In the genomic region with DNA sequence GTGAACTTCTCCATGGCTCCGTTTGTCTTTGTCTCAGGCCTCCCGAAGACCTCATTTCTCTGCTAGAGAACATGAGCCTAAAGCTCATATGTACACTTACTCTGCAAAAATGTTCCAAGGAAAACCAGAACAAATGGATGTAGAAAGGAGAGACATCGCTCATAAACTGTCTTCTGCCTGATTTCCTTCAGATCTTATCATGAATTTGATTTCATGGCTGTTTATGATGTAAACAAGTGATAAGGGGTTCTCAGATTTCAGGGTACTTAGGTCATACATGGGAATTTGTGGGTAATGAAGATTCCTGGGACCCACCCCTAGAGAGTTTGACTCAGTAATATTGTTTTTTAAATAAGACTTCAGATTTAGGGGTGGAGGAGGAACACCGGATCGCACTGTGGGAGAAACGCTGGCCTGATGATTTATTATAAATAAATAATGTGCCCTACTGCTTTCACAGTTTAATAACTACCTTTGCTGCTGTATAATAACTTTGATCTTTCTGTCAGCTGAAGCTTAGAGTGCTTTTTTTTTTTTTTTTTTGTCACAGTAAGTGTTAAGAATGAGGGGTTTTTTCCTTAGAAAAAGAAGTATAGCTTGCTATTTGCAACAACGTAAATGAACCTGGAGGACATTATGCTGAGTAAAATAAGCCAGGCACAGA, we compare ENCODE assay signal across 1 cellular context.
TF ChIP-seq lines count a peak whose summit lies in the region.

No MANE protein-coding gene starts in this region.

TF ChIP-seq in HEK293, 187 proteins besides CTCF, POLR2A, EP300 and RAD21 (continued from another document and continues in another):
- TF ChIP-seq SP7 (tag by site-specific recombination; IDR thresholded peaks at IDR 0.05) (peak; percentile 98), ZNF398 (tag by site-specific recombination; IDR thresholded peaks at IDR 0.05) (peak; percentile 48; the same call in 1 of the 2 replicates), ZNF600 (tag by site-specific recombination; IDR thresholded peaks at IDR 0.05) (0 out of 2 replicates have a peak, but pooled peaks have one; percentile 20), PRDM6 (tag by site-specific recombination; IDR thresholded peaks at IDR 0.05) (peak; percentile 85), OVOL3 (tag by site-specific recombination; IDR thresholded peaks at IDR 0.05) (no peak), ELK4 (IDR thresholded peaks at IDR 0.05; ENCODE audit: borderline replicate concordance, low read depth, low read length) (no peak), ZNF776 (tag by site-specific recombination; IDR thresholded peaks at IDR 0.05; ENCODE audit: borderline replicate concordance) (no peak), IKZF3 (tag by site-specific recombination; IDR thresholded peaks at IDR 0.05) (peak; percentile 67), WT1 (tag by site-specific recombination; IDR thresholded peaks at IDR 0.05) (0 out of 2 replicates have a peak, but pooled peaks have one; percentile 16), ZNF335 (tag by site-specific recombination; conservative IDR thresholded peaks at IDR 0.05) (peak; percentile 39; the same call in 1 of the 2 replicates), SCRT1 (tag by site-specific recombination; IDR thresholded peaks at IDR 0.05; ENCODE audit: borderline replicate concordance) (no peak), GFI1B (tag by site-specific recombination; IDR thresholded peaks at IDR 0.05) (0 out of 2 replicates have a peak, but pooled peaks have one; percentile 58), ZSCAN18 (tag by site-specific recombination; IDR thresholded peaks at IDR 0.05) (no peak), ZNF350 (tag by site-specific recombination; IDR thresholded peaks at IDR 0.05) (no peak), KLF8 (tag by site-specific recombination; IDR thresholded peaks at IDR 0.05) (0 out of 2 replicates have a peak, but pooled peaks have one; percentile 26), ZNF449 (tag by site-specific recombination; IDR thresholded peaks at IDR 0.05) (no peak), ZNF292 (tag by site-specific recombination; IDR thresholded peaks at IDR 0.05; ENCODE audit: borderline replicate concordance, low read depth) (no peak), ZNF112 (tag by site-specific recombination; IDR thresholded peaks at IDR 0.05) (no peak), ZNF558 (tag by site-specific recombination; IDR thresholded peaks at IDR 0.05) (0 out of 2 replicates have a peak, but pooled peaks have one; percentile 33), KLF9 (tag by site-specific recombination; IDR thresholded peaks at IDR 0.05; ENCODE audit: low read depth) (no peak), ZNF704 (tag by site-specific recombination; IDR thresholded peaks at IDR 0.05) (no peak), GLIS2 (tag by site-specific recombination; IDR thresholded peaks at IDR 0.05) (no peak), ZEB2 (tag by site-specific recombination; IDR thresholded peaks at IDR 0.05) (peak; percentile 79), ZNF560 (tag by site-specific recombination; IDR thresholded peaks at IDR 0.05; ENCODE audit: borderline replicate concordance) (no peak), ZNF24 (tag by site-specific recombination; IDR thresholded peaks at IDR 0.05) (peak; percentile 77), ZNF169 (tag by site-specific recombination; IDR thresholded peaks at IDR 0.05) (no peak), ZNF658 (tag by site-specific recombination; IDR thresholded peaks at IDR 0.05) (no peak), BCL11B (tag by site-specific recombination; IDR thresholded peaks at IDR 0.05; ENCODE audit: low read depth) (0 out of 2 replicates have a peak, but pooled peaks have one; percentile 25), ZIC2 (tag by site-specific recombination; IDR thresholded peaks at IDR 0.05) (peak; percentile 6; the same call in 1 of the 2 replicates), PRDM1 (tag by site-specific recombination; IDR thresholded peaks at IDR 0.05) (peak; percentile 68; the same call in 1 of the 2 replicates), TRIM28 (IDR thresholded peaks at IDR 0.05; ENCODE audit: borderline replicate concordance, low read length) (no peak), ZNF670 (tag by site-specific recombination; IDR thresholded peaks at IDR 0.05; ENCODE audit: low read depth) (no peak), GLI4 (tag by site-specific recombination; IDR thresholded peaks at IDR 0.05) (no peak), KLF16 (tag by site-specific recombination; IDR thresholded peaks at IDR 0.05) (peak; percentile 41; the same call in 1 of the 2 replicates)
- TF ChIP-seq, protein P1, sequence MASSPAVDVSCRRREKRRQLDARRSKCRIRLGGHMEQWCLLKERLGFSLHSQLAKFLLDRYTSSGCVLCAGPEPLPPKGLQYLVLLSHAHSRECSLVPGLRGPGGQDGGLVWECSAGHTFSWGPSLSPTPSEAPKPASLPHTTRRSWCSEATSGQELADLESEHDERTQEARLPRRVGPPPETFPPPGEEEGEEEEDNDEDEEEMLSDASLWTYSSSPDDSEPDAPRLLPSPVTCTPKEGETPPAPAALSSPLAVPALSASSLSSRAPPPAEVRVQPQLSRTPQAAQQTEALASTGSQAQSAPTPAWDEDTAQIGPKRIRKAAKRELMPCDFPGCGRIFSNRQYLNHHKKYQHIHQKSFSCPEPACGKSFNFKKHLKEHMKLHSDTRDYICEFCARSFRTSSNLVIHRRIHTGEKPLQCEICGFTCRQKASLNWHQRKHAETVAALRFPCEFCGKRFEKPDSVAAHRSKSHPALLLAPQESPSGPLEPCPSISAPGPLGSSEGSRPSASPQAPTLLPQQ (tag by site-specific recombination; IDR thresholded peaks at IDR 0.05): peak; percentile 95
- TF ChIP-seq, protein P2, sequence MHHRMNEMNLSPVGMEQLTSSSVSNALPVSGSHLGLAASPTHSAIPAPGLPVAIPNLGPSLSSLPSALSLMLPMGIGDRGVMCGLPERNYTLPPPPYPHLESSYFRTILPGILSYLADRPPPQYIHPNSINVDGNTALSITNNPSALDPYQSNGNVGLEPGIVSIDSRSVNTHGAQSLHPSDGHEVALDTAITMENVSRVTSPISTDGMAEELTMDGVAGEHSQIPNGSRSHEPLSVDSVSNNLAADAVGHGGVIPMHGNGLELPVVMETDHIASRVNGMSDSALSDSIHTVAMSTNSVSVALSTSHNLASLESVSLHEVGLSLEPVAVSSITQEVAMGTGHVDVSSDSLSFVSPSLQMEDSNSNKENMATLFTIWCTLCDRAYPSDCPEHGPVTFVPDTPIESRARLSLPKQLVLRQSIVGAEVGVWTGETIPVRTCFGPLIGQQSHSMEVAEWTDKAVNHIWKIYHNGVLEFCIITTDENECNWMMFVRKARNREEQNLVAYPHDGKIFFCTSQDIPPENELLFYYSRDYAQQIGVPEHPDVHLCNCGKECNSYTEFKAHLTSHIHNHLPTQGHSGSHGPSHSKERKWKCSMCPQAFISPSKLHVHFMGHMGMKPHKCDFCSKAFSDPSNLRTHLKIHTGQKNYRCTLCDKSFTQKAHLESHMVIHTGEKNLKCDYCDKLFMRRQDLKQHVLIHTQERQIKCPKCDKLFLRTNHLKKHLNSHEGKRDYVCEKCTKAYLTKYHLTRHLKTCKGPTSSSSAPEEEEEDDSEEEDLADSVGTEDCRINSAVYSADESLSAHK (tag by site-specific recombination; IDR thresholded peaks at IDR 0.05): peak; percentile 29; the same call in 1 of the 2 replicates
- TF ChIP-seq, protein P3, sequence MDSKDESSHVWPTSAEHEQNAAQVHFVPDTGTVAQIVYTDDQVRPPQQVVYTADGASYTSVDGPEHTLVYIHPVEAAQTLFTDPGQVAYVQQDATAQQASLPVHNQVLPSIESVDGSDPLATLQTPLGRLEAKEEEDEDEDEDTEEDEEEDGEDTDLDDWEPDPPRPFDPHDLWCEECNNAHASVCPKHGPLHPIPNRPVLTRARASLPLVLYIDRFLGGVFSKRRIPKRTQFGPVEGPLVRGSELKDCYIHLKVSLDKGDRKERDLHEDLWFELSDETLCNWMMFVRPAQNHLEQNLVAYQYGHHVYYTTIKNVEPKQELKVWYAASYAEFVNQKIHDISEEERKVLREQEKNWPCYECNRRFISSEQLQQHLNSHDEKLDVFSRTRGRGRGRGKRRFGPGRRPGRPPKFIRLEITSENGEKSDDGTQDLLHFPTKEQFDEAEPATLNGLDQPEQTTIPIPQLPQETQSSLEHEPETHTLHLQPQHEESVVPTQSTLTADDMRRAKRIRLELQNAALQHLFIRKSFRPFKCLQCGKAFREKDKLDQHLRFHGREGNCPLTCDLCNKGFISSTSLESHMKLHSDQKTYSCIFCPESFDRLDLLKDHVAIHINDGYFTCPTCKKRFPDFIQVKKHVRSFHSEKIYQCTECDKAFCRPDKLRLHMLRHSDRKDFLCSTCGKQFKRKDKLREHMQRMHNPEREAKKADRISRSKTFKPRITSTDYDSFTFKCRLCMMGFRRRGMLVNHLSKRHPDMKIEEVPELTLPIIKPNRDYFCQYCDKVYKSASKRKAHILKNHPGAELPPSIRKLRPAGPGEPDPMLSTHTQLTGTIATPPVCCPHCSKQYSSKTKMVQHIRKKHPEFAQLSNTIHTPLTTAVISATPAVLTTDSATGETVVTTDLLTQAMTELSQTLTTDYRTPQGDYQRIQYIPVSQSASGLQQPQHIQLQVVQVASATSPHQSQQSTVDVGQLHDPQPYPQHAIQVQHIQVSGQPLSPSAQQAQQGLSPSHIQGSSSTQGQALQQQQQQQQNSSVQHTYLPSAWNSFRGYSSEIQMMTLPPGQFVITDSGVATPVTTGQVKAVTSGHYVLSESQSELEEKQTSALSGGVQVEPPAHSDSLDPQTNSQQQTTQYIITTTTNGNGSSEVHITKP (tag by site-specific recombination; IDR thresholded peaks at IDR 0.05): peak; percentile 36; the same call in 1 of the 2 replicates
- TF ChIP-seq, protein P4, sequence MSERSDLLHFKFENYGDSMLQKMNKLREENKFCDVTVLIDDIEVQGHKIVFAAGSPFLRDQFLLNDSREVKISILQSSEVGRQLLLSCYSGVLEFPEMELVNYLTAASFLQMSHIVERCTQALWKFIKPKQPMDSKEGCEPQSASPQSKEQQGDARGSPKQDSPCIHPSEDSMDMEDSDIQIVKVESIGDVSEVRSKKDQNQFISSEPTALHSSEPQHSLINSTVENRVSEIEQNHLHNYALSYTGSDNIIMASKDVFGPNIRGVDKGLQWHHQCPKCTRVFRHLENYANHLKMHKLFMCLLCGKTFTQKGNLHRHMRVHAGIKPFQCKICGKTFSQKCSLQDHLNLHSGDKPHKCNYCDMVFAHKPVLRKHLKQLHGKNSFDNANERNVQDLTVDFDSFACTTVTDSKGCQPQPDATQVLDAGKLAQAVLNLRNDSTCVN (tag by site-specific recombination; optimal IDR thresholded peaks at IDR 0.05): no peak
